Comparison of ENCODE assay signal across 8 cellular contexts in genomic region chrX:130401415-130402210, GRCh38. TPM values are rescaled to one million over a fixed set of nuclear protein-coding genes. Genes with fewer than 3 reads are reported as not detected.
DNase-seq lines count a peak whose midpoint lies in the region; ATAC-seq and TF ChIP-seq lines count a peak whose summit lies in the region.

Gene RBMX2 (plus strand): TSS chrX:130401987. CDS start chrX:130402033, 46 bp downstream.

- DNase-seq in DMS114 treated with DMSO at 0.1 percent for 48 hours (lab: John Stamatoyannopoulos, UW; ENCODE audit: unreplicated experiment) = peak; percentile 39
- peak; percentile 90 for DNase-seq in OCI-M1 (lab: John Stamatoyannopoulos, UW)
- DNase-seq in activated T-cell treated with anti-CD3 and anti-CD28 coated beads, Interleukin-2, amount 50 U/mL, for 1 hour = peak; percentile 70
- no peak for DNase-seq in epithelial cell of proximal tubule (ENCODE audit: low read depth)
- peak; percentile 24 for DNase-seq in stimulated activated CD8-positive, alpha-beta memory T cell treated with anti-CD3 and anti-CD28 coated beads, Interleukin-7, amount 100 ng/mL, for 24 hours (ENCODE audit: low read depth)

- H3K27me3 ChIP-seq in HUES64 (ENCODE audit: insufficient read depth, low read length) (peaks cover 16% of the 10 kb centered on the region; the same call in 1 of the 2 replicates), mucosa of rectum (ENCODE audit: control insufficient read depth in 2 of 2, insufficient read depth in 2 of 2, low read length in 2 of 2) (peaks cover 0 to 6% of the 10 kb centered on the region in 2 donors)

- peak within 1 kb of the TSS; percentile 88 for H3K9ac ChIP-seq in HUES64 (ENCODE audit: low read depth, low read length)
- peak within 1 kb of the TSS; percentile 55 to 74 for H3K9ac ChIP-seq in mucosa of rectum (ENCODE audit: low read depth in 1 of 2, low read length in 2 of 2)

- H3K4me1 ChIP-seq in HUES64 (ENCODE audit: insufficient read depth, low read length) (peaks cover 4% of the 10 kb centered on the region; the same call in 1 of the 2 replicates), mucosa of rectum (ENCODE audit: control insufficient read depth in 2 of 2, insufficient read depth in 2 of 2, low read length in 2 of 2) (peaks cover 3 to 4% of the 10 kb centered on the region in 2 donors)

- under 1% methylated on average over 47 of the region's 47 CpGs for WGBS in HUES64

- H3K36me3 ChIP-seq in HUES64 (ENCODE audit: insufficient read depth, low read length) = peaks cover 13% of the 10 kb centered on the region; the same call in 1 of the 2 replicates
- H3K36me3 ChIP-seq in mucosa of rectum (ENCODE audit: control insufficient read depth in 2 of 2, insufficient read depth in 2 of 2, low read length in 2 of 2) = peaks cover 0 to 6% of the 10 kb centered on the region in 2 donors

- no peaks in the 10 kb centered on the region for H3K9me3 ChIP-seq in HUES64 (ENCODE audit: insufficient read depth, low read depth, low read length)
- H3K9me3 ChIP-seq in mucosa of rectum (ENCODE audit: control insufficient read depth in 2 of 2, low read length in 2 of 2) = no peaks in the 10 kb centered on the region

- peak; percentile 97 for ATAC-seq in GM21515 (IDR thresholded peaks at IDR 0.05; ENCODE audit: unreplicated experiment)

- H3K4me3 ChIP-seq in HUES64 (ENCODE audit: low read length) (peak within 1 kb of the TSS; percentile 98), epithelial cell of proximal tubule (ENCODE audit: low read depth, low read length) (peak within 1 kb of the TSS; percentile 72), mucosa of rectum (ENCODE audit: low read length in 2 of 2) (peak within 1 kb of the TSS; percentile 80 to 90)

- peak within 1 kb of the TSS; percentile 75 for H3K27ac ChIP-seq in HUES64 (ENCODE audit: low read depth, low read length)
- peak within 1 kb of the TSS; percentile 30 to 77 for H3K27ac ChIP-seq in mucosa of rectum (ENCODE audit: low read depth in 2 of 2, low read length in 2 of 2)

- TF ChIP-seq CTCF in epithelial cell of proximal tubule (conservative IDR thresholded peaks at IDR 0.05; ENCODE audit: low read depth, low read length) = no peak

RNA-seq across cellular contexts. Expression of gene RBMX2, which starts in this region (rescaled TPM):
- 22.2 TPM for polyA plus RNA-seq in HUES64 (2013, experiment 1 of 2)
- polyA plus RNA-seq in HUES64 (2013, experiment 2 of 2) = 25.1 TPM
- 19.9 and 23.2 TPM in 2 replicates for total RNA-seq in epithelial cell of proximal tubule
